Comparison of ENCODE assay signal across 8 cellular contexts in genomic region chr4:153433753-153434105, GRCh38. TPM values are rescaled to one million over a fixed set of nuclear protein-coding genes. Genes with fewer than 3 reads are reported as not detected.
DNase-seq lines count a peak whose midpoint lies in the region; ATAC-seq and TF ChIP-seq lines count a peak whose summit lies in the region.

No MANE protein-coding gene starts in this region.

- CTCF ChIA-PET in activated CD4-positive, alpha-beta T cell treated with anti-CD3 and anti-CD28 coated beads for 36 hours (lab: Charles Lee), result interaction anchor here (0.8 to 2.3 kb wide), 13 partner anchors 12 to 148 kb away, joined by 3 to 17 read pairs (median 5); partner anchors contain the start of gene TMEM131L
- CTCF ChIA-PET in HEK293T (lab: Yijun Ruan, JAX), result interaction anchor here (0.7 to 1.6 kb wide), 3 partner anchors 11 to 140 kb away, joined by 3 to 22 read pairs (median 3); no protein-coding TSS in a partner anchor

- no peak for ATAC-seq in activated CD4-positive, alpha-beta T cell treated with anti-CD3 and anti-CD28 coated beads for 36 hours
- ATAC-seq in HG02943 (IDR thresholded peaks at IDR 0.05; ENCODE audit: low read depth, unreplicated experiment) (peak; percentile 1), sciatic nerve (peak; percentile 31)
- ATAC-seq in activated T-helper 17 cell treated with anti-CD3 and anti-CD28 coated beads, Interleukin-2, amount 50 U/mL, for 72 hours (replicated peaks), result peak; percentile 3

- DNase-seq in activated CD4-positive, alpha-beta T cell treated with anti-CD3 and anti-CD28 coated beads for 36 hours, result no peak
- DNase-seq in activated CD4-positive, alpha-beta T cell treated with anti-CD3 and anti-CD28 coated beads, Interleukin-2, amount 50 U/mL, for 48 hours, result no peak
- DNase-seq in sciatic nerve (ENCODE audit: low spot score) (no peak), iPS-NIHi7 (ENCODE audit: extremely low spot score) (no peak), HEK293T (ENCODE audit: extremely low spot score) (no peak)
- no peak for DNase-seq in stimulated activated CD4-positive, alpha-beta T cell treated with anti-CD3 and anti-CD28 coated beads, Interleukin-1b, Interleukin-23, amount 100 ng/mL, for 48 hours

- POLR2A ChIA-PET in activated CD4-positive, alpha-beta T cell treated with anti-CD3 and anti-CD28 coated beads for 36 hours (lab: Charles Lee), result interaction anchor here (1.0 kb wide), 1 partner anchor 34 kb away, joined by 3 read pairs; no protein-coding TSS in a partner anchor
- POLR2A ChIA-PET in HEK293T (lab: Yijun Ruan, JAX), result interaction anchor here (1.1 kb wide), 1 partner anchor 32 kb away, joined by 3 read pairs; the partner anchor contains the start of gene TMEM131L

- peak overlapping the region; percentile 93 for H3K27ac Mint-ChIP-seq in activated CD4-positive, alpha-beta T cell treated with anti-CD3 and anti-CD28 coated beads for 36 hours
- peak overlapping the region; percentile 86 for H3K27ac Mint-ChIP-seq in activated T-helper 17 cell treated with anti-CD3 and anti-CD28 coated beads, Interleukin-2, amount 50 U/mL, for 72 hours

- no peaks in the 10 kb centered on the region for H3K36me3 Mint-ChIP-seq in activated CD4-positive, alpha-beta T cell treated with anti-CD3 and anti-CD28 coated beads for 36 hours (ENCODE audit: low read depth)
- no peaks in the 10 kb centered on the region for H3K36me3 Mint-ChIP-seq in activated T-helper 17 cell treated with anti-CD3 and anti-CD28 coated beads, Interleukin-2, amount 50 U/mL, for 72 hours (ENCODE audit: low read depth)

- peak overlapping the region; percentile 68 for H3K4me3 Mint-ChIP-seq in activated CD4-positive, alpha-beta T cell treated with anti-CD3 and anti-CD28 coated beads for 36 hours
- H3K4me3 Mint-ChIP-seq in activated T-helper 17 cell treated with anti-CD3 and anti-CD28 coated beads, Interleukin-2, amount 50 U/mL, for 72 hours, result peak overlapping the region; percentile 86

- peaks cover 62% of the 10 kb centered on the region for H3K4me1 Mint-ChIP-seq in activated CD4-positive, alpha-beta T cell treated with anti-CD3 and anti-CD28 coated beads for 36 hours
- H3K4me1 Mint-ChIP-seq in activated T-helper 17 cell treated with anti-CD3 and anti-CD28 coated beads, Interleukin-2, amount 50 U/mL, for 72 hours, result peaks cover 25% of the 10 kb centered on the region

- intact Hi-C loops in activated CD4-positive, alpha-beta T cell treated with anti-CD3 and anti-CD28 coated beads for 36 hours (cut with DNase I, micrococcal nuclease), result loop anchor here (1.0 to 5.0 kb wide), 11 partner anchors 33 to 214 kb away; partner anchors contain the start of gene TMEM131L (in 1 of the 2)
- intact Hi-C loops in sciatic nerve (cut with DNase I), result no loop called here

- no peaks in the 10 kb centered on the region for H3K9me3 Mint-ChIP-seq in activated CD4-positive, alpha-beta T cell treated with anti-CD3 and anti-CD28 coated beads for 36 hours (ENCODE audit: low read depth)
- no peaks in the 10 kb centered on the region for H3K9me3 Mint-ChIP-seq in activated T-helper 17 cell treated with anti-CD3 and anti-CD28 coated beads, Interleukin-2, amount 50 U/mL, for 72 hours

- no peaks in the 10 kb centered on the region for H3K27me3 Mint-ChIP-seq in activated CD4-positive, alpha-beta T cell treated with anti-CD3 and anti-CD28 coated beads for 36 hours
- H3K27me3 Mint-ChIP-seq in activated T-helper 17 cell treated with anti-CD3 and anti-CD28 coated beads, Interleukin-2, amount 50 U/mL, for 72 hours, result no peaks in the 10 kb centered on the region

TF ChIP-seq in HEK293T, 16 proteins besides CTCF, POLR2A, EP300 and RAD21:
- TF ChIP-seq SP1 (IDR thresholded peaks at IDR 0.05) (no peak), HDGF (IDR thresholded peaks at IDR 0.05; ENCODE audit: borderline replicate concordance) (no peak), TARDBP (IDR thresholded peaks at IDR 0.05) (no peak), FOXM1 (IDR thresholded peaks at IDR 0.05; ENCODE audit: borderline replicate concordance) (no peak)

RNA-seq across cellular contexts. Expression of gene TMEM131L, which starts 32.4 kb away (rescaled TPM):
- total RNA-seq in activated CD4-positive, alpha-beta T cell treated with anti-CD3 and anti-CD28 coated beads for 36 hours, result 10 to 100 TPM; 45.8 to 45.9 TPM
- total RNA-seq in activated T-helper 17 cell treated with anti-CD3 and anti-CD28 coated beads, Interleukin-2, amount 50 U/mL, for 72 hours, result 10 to 100 TPM; 19.1 to 30.9 TPM
- 15.2 TPM for total RNA-seq in sciatic nerve
